In genomic region chr10:57314046-57314445, GRCh38 we compare ENCODE assay signal across 26 cellular contexts.
"Had no signal": no experiment of that assay in that cellular context is flagged by ENCODE, and none has a peak within 500 bp of the region (broad histone marks: within the 10 kb centered on the region; RNA-seq: fewer than 3 reads in every experiment).

No MANE protein-coding gene starts in this region.

- H3K27ac ChIP-seq: ascending aorta, breast epithelium, cardiac muscle cell, colonic mucosa, epithelial cell of prostate, esophagus squamous epithelium, gastrocnemius medialis had no signal

- DNase-seq: activated CD4-positive, alpha-beta memory T cell treated with anti-CD3 and anti-CD28 coated beads, Interleukin-2, amount 10 ng/mL, durations not matched to agents 7 days and 5 days; activated CD4-positive, alpha-beta T cell treated with anti-CD3 and anti-CD28 coated beads for 36 hours; activated CD4-positive, alpha-beta T cell treated with anti-CD3 and anti-CD28 coated beads, Interleukin-2, amount 10 ng/mL, durations not matched to agents 24 days and 14 days; activated CD4-positive, CD25-positive, alpha-beta regulatory T cell; activated CD4-positive, CD25-positive, alpha-beta regulatory T cell treated with anti-CD3 and anti-CD28 coated beads, Interleukin-2, amount 50 U/mL, for 72 hours; activated CD8-positive, alpha-beta memory T cell treated with anti-CD3 and anti-CD28 coated beads, Interleukin-2, amount 50 U/mL, for 48 hours; activated gamma-delta T cell; activated naive CD4-positive, alpha-beta T cell; activated naive CD4-positive, alpha-beta T cell treated with anti-CD3 and anti-CD28 coated beads, Interleukin-2, amount 10 ng/mL, durations not matched to agents 7 days and 5 days; activated naive CD8-positive, alpha-beta T cell treated with anti-CD3 and anti-CD28 coated beads, Interleukin-2, amount 10 ng/mL, durations not matched to agents 7 days and 5 days; activated T-cell treated with anti-CD3 and anti-CD28 coated beads for 4 hours; activated T-cell treated with anti-CD3 and anti-CD28 coated beads, Interleukin-2, amount 50 U/mL, for 24 hours; activated T-cell treated with anti-CD3 and anti-CD28 coated beads, Interleukin-2, amount 50 U/mL, for 72 hours; colonic mucosa; effector CD8-positive, alpha-beta T cell; esophagus squamous epithelium; gastrocnemius medialis; T-helper 1 cell; T-helper 17 cell; T1000 had no signal

- H3K4me3 ChIP-seq: ascending aorta, breast epithelium, cardiac muscle cell, colonic mucosa, esophagus squamous epithelium, gastrocnemius medialis had no signal

- H3K4me1 ChIP-seq: ascending aorta, breast epithelium, colonic mucosa, esophagus squamous epithelium, gastrocnemius medialis had no signal

- H3K36me3 ChIP-seq: ascending aorta, breast epithelium, cardiac muscle cell, colonic mucosa, esophagus squamous epithelium, gastrocnemius medialis had no signal

- H3K27me3 ChIP-seq: ascending aorta, breast epithelium, cardiac muscle cell, colonic mucosa, esophagus squamous epithelium, gastrocnemius medialis had no signal

- H3K9me3 ChIP-seq: ascending aorta, breast epithelium, colonic mucosa, esophagus squamous epithelium, gastrocnemius medialis had no signal

- FAIRE-seq: endometrium, endothelial cell of umbilical vein had no signal
